ENCODE assay signal across 8 cellular contexts in the genomic region with DNA sequence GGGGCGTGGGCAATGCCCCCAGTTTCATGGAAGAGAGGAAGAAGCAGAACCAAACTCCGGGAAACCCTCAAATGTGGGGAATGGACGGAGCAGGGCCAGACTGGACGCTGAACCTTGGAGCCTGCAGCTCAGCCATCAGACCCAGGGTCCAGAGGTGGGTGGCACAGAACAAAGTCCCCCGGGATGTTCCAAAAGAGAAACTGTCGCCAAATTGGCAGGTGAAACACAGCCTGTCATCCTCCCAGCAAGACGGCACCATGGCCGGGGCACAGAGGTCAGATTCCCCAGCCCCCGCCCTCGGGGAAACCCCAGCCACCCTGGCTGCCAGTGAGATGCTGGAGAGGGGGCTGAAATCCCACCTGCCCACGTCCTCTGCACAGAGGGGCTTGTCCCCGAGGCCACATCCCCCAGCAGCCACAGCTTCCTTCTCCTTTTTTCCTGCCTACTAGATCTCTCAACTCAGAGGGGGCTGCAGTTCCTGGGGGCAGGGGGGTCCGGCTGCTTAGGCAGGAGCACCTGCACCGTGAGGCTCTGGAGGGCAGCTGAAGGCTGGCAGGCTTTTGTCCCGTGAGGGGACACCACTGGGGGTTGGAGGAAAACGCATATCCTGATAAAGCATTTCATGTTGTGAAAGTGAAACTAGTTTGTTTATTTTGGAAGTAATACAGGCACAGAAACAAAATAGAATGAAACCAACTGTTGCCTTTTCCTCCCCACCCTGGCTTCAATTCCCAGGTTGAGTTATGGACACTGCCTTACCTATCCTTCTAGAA. TPM values are rescaled to one million over a fixed set of nuclear protein-coding genes. Genes with fewer than 3 reads are reported as not detected.
DNase-seq lines count a peak whose midpoint lies in the region; ATAC-seq and TF ChIP-seq lines count a peak whose summit lies in the region.

No MANE protein-coding gene starts in this region.

- no peak for TF ChIP-seq POLR2A in NB4 (IDR thresholded peaks at IDR 0.05; ENCODE audit: extremely low read depth, insufficient read length)

- no peak overlapping the region for H3K27ac ChIP-seq in CD4-positive, alpha-beta T cell (ENCODE audit: low read depth, low read length)
- peak overlapping the region in 1 of 2 donors; percentile 35 for H3K27ac ChIP-seq in coronary artery

- H3K27me3 ChIP-seq in CD4-positive, alpha-beta T cell (ENCODE audit: control insufficient read depth, insufficient read depth, low read length): no peaks in the 10 kb centered on the region

- H3K4me3 ChIP-seq in NB4 (ENCODE audit: low read depth, low read length): peak overlapping the region; percentile 48
- peak overlapping the region; percentile 77 for H3K4me3 ChIP-seq in coronary artery

- peak overlapping the region; percentile 99 for H3K4me3 Mint-ChIP-seq in CD4-positive, alpha-beta T cell
- H3K4me3 Mint-ChIP-seq in nephron progenitor cell: peak overlapping the region; percentile 52

- CTCF ChIA-PET in CD4-positive, alpha-beta T cell (lab: Charles Lee): no interaction called here

- peak; percentile 43 for ATAC-seq in CD4-positive, alpha-beta T cell (ENCODE audit: poor library complexity)
- no peak for ATAC-seq in HG03571 (IDR thresholded peaks at IDR 0.05; ENCODE audit: unreplicated experiment)
- ATAC-seq in HG02610 (IDR thresholded peaks at IDR 0.05; ENCODE audit: unreplicated experiment): no peak

- H3K9me3 Mint-ChIP-seq in CD4-positive, alpha-beta T cell: no peaks in the 10 kb centered on the region
- H3K9me3 Mint-ChIP-seq in nephron progenitor cell: no peaks in the 10 kb centered on the region

- H3K27ac Mint-ChIP-seq in CD4-positive, alpha-beta T cell: peak overlapping the region; percentile 70
- H3K27ac Mint-ChIP-seq in nephron progenitor cell: no peak overlapping the region

- POLR2A ChIA-PET in CD4-positive, alpha-beta T cell (lab: Charles Lee): interaction anchor here (1.1 to 3.1 kb wide), 6 partner anchors 18 to 134 kb away, joined by 4 to 33 read pairs (median 9); a partner anchor contains a TSS

- no peak for TF ChIP-seq CTCF in CD4-positive, alpha-beta T cell (IDR thresholded peaks at IDR 0.05)
- TF ChIP-seq CTCF in NB4 (IDR thresholded peaks at IDR 0.05; ENCODE audit: low read depth, low read length): no peak
- no peak for TF ChIP-seq CTCF in coronary artery (IDR thresholded peaks at IDR 0.05)
- no peak for TF ChIP-seq CTCF in nephron progenitor cell (IDR thresholded peaks at IDR 0.05)

- H3K4me1 Mint-ChIP-seq in CD4-positive, alpha-beta T cell (ENCODE audit: low read depth): peaks cover 13% of the 10 kb centered on the region
- peaks cover 51% of the 10 kb centered on the region for H3K4me1 Mint-ChIP-seq in nephron progenitor cell

- no peak for DNase-seq in CD4-positive, alpha-beta T cell
- DNase-seq in NB4 (ENCODE audit: low read depth) (peak; percentile 35), coronary artery (ENCODE audit: low spot score) (no peak), nephron progenitor cell (no peak), COR-L47 (lab: John Stamatoyannopoulos, UW) (no peak), SKM-1 (lab: John Stamatoyannopoulos, UW; ENCODE audit: unreplicated experiment) (no peak)

- intact Hi-C loops in CD4-positive, alpha-beta T cell (cut with DNase I, micrococcal nuclease): loop anchor here in 1 of 2 experiments (5.0 kb wide), 1 partner anchor 38 kb away; no protein-coding TSS in a partner anchor

- no peaks in the 10 kb centered on the region for H3K9me3 ChIP-seq in CD4-positive, alpha-beta T cell (ENCODE audit: control insufficient read depth, low read length)

- peaks cover 4% of the 10 kb centered on the region for H3K27me3 Mint-ChIP-seq in CD4-positive, alpha-beta T cell
- peaks cover 74% of the 10 kb centered on the region for H3K27me3 Mint-ChIP-seq in nephron progenitor cell (ENCODE audit: low read depth, poor library complexity)

- H3K36me3 Mint-ChIP-seq in CD4-positive, alpha-beta T cell (ENCODE audit: low read depth): no peaks in the 10 kb centered on the region
- no peaks in the 10 kb centered on the region for H3K36me3 Mint-ChIP-seq in nephron progenitor cell (ENCODE audit: low read depth)

RNA-seq across cellular contexts. Expression of a gene that starts 1.2 kb away (rescaled TPM):
- 1 to 10 TPM; 2.1 to 3.1 TPM for total RNA-seq in CD4-positive, alpha-beta T cell

RNA-seq across cellular contexts. Expression of a gene that starts 17.4 kb away (rescaled TPM):
- 100 to 1,000 TPM; 225 to 234 TPM for total RNA-seq in CD4-positive, alpha-beta T cell

RNA-seq across cellular contexts. Expression of a gene that starts 24.2 kb away (rescaled TPM):
- total RNA-seq in CD4-positive, alpha-beta T cell: not detected

RNA-seq across cellular contexts. Expression of a gene that starts 36.8 kb away (rescaled TPM):
- not detected for total RNA-seq in CD4-positive, alpha-beta T cell
